In the genomic region with DNA sequence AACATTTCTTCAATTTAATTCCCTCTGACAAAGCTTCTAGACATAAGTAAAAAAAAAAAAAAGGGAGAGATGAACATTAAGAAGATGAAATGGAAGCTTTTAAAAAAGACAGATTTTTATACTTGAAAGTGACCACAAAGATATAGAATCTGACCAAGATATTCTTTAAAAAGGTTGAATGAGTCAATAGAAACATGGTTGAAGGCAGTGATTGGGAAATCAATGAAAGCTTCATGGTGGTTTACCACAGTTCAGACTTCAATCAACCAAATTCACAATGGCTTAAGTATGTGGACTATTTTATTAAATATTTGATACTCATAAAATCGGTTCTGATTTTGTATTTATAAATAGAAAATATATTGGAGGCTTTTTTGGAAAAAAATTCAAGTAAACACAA, we compare ENCODE assay signal across 1 cellular context.
TF ChIP-seq lines count a peak whose summit lies in the region.

No MANE protein-coding gene starts in this region.

TF ChIP-seq in GM23338, 12 proteins besides CTCF, POLR2A, EP300 and RAD21 (continued from another document):
- TF ChIP-seq, protein P1, sequence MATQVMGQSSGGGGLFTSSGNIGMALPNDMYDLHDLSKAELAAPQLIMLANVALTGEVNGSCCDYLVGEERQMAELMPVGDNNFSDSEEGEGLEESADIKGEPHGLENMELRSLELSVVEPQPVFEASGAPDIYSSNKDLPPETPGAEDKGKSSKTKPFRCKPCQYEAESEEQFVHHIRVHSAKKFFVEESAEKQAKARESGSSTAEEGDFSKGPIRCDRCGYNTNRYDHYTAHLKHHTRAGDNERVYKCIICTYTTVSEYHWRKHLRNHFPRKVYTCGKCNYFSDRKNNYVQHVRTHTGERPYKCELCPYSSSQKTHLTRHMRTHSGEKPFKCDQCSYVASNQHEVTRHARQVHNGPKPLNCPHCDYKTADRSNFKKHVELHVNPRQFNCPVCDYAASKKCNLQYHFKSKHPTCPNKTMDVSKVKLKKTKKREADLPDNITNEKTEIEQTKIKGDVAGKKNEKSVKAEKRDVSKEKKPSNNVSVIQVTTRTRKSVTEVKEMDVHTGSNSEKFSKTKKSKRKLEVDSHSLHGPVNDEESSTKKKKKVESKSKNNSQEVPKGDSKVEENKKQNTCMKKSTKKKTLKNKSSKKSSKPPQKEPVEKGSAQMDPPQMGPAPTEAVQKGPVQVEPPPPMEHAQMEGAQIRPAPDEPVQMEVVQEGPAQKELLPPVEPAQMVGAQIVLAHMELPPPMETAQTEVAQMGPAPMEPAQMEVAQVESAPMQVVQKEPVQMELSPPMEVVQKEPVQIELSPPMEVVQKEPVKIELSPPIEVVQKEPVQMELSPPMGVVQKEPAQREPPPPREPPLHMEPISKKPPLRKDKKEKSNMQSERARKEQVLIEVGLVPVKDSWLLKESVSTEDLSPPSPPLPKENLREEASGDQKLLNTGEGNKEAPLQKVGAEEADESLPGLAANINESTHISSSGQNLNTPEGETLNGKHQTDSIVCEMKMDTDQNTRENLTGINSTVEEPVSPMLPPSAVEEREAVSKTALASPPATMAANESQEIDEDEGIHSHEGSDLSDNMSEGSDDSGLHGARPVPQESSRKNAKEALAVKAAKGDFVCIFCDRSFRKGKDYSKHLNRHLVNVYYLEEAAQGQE (IDR thresholded peaks at IDR 0.05; ENCODE audit: unreplicated experiment), result no peak
